Comparison of ENCODE assay signal across 9 cellular contexts in the genomic region with DNA sequence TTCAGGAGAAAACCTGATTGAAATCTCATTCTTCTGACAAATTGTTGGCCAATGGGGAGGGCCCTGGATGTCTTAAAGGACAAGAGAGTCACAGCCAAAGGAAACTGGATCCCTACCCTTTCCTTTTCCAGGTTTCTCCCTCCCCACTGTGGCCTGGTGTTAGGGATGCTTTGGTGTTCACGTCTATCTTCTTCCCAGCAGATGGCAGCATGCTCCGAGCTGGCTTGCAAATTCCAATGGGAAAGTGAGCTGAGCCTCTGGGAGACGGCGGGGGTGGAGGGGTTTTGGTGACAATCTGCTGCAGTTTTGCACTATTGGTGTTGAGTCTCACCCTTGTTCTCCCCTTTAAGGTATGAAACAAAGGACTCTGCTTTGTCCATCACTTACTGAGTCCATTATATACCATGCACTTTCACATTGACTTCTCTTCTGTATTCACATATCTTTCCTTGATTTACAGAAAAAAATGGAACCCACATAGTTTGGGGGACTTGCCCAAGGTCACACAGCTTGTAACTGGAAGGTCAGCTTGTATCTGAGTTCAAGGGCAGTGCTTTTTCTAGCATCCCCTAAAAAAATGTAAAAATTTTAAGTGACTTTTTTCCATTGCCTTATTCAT. TPM values are rescaled to one million over a fixed set of nuclear protein-coding genes. Genes with fewer than 3 reads are reported as not detected.
DNase-seq lines count a peak whose midpoint lies in the region; ATAC-seq, FAIRE-seq and TF ChIP-seq lines count a peak whose summit lies in the region.
"Had no signal": no experiment of that assay in that cellular context is flagged by ENCODE, and none has a peak within 500 bp of the region (broad histone marks: within the 10 kb centered on the region; RNA-seq: fewer than 3 reads in every experiment).

No MANE protein-coding gene starts in this region.

- H3K36me3 ChIP-seq in left lung: no peaks in the 10 kb centered on the region

- peak; percentile 57 for DNase-seq in H4 (ENCODE audit: low spot score)
- peak; percentile 19 for DNase-seq in NCI-H446 treated with DMSO at 0.1 percent for 48 hours (lab: John Stamatoyannopoulos, UW)
- peak; percentile 65 to 70 for DNase-seq in cardiac fibroblast (ENCODE audit: low read depth in 2 of 2)
- peak in 1 of 2 donors; percentile 50 for DNase-seq in left lung
- no peak for DNase-seq in GM12891 (ENCODE audit: insufficient read length, low spot score)
- DNase-seq: activated B cell treated with CpG ODN at 0.5 μM for 24 hours had no signal

- TF ChIP-seq CTCF in cardiac fibroblast (IDR thresholded peaks at IDR 0.05; ENCODE audit: low read depth, low read length) (peak; percentile 78), left lung (IDR thresholded peaks at IDR 0.05) (peak; percentile 42 to 46)

- no peaks in the 10 kb centered on the region for H3K9me3 ChIP-seq in left lung

- peak; percentile 73 for ATAC-seq in left lung
- ATAC-seq in GM21515 (IDR thresholded peaks at IDR 0.05; ENCODE audit: unreplicated experiment): no peak
- no peak for ATAC-seq in HG03097 (IDR thresholded peaks at IDR 0.05; ENCODE audit: low FRiP score, unreplicated experiment)
- no peak for ATAC-seq in GM19397 (IDR thresholded peaks at IDR 0.05; ENCODE audit: unreplicated experiment)

- H3K27me3 ChIP-seq in left lung: no peaks in the 10 kb centered on the region

- no peak for TF ChIP-seq POLR2A in GM12891 (IDR thresholded peaks at IDR 0.05; ENCODE audit: low read depth, low read length)

- intact Hi-C loops in left lung (cut with DNase I): no loop called here

- peaks cover 1 to 2% of the 10 kb centered on the region in 2 donors for H3K4me1 ChIP-seq in left lung

- no peak for FAIRE-seq in GM12891 (lab: Jason Lieb, UNC)

- H3K4me3 ChIP-seq in cardiac fibroblast (replicated peaks in 1 of 2; ENCODE audit: low read depth in 2 of 2, low read length in 2 of 2) (no peak overlapping the region), left lung (no peak overlapping the region)

- no peak overlapping the region for H3K27ac ChIP-seq in left lung

TF ChIP-seq in GM12891, 5 proteins besides CTCF, POLR2A, EP300 and RAD21:
- TF ChIP-seq POLR2AphosphoS5 (IDR thresholded peaks at IDR 0.05; ENCODE audit: low read depth, low read length) (no peak), PAX5 (IDR thresholded peaks at IDR 0.05; ENCODE audit: insufficient read depth, low read length, severe bottlenecking) (no peak), POU2F2 (IDR thresholded peaks at IDR 0.05; ENCODE audit: low read depth, low read length) (no peak)
TF ChIP-seq in GM12891: peak in this region for 0.

RNA-seq across cellular contexts. Expression of gene CCDC177, which starts 39.3 kb away (rescaled TPM):
- total RNA-seq in H4 (2014; rRNA removed; shearing (Covaris generic)): not detected in 2 replicates
- not detected for total RNA-seq in left lung
- polyA plus RNA-seq in GM12891 (2012; ENCODE audit: low read depth, missing spikeins): not detected
- total RNA-seq: activated B cell treated with CpG ODN at 0.5 μM for 24 hours had no signal

RNA-seq across cellular contexts. Expression of gene PLEKHD1, which starts 50.8 kb away (rescaled TPM):
- total RNA-seq in H4 (2014; rRNA removed; shearing (Covaris generic)): 0.23 TPM in 1 of 2 replicates, not detected in the other
- total RNA-seq in left lung: under 1 TPM; 0.16 to 0.61 TPM
- polyA plus RNA-seq in GM12891 (2012; ENCODE audit: low read depth, missing spikeins): 0.04 TPM
